24 cellular contexts compared by ENCODE assay signal in the genomic region with DNA sequence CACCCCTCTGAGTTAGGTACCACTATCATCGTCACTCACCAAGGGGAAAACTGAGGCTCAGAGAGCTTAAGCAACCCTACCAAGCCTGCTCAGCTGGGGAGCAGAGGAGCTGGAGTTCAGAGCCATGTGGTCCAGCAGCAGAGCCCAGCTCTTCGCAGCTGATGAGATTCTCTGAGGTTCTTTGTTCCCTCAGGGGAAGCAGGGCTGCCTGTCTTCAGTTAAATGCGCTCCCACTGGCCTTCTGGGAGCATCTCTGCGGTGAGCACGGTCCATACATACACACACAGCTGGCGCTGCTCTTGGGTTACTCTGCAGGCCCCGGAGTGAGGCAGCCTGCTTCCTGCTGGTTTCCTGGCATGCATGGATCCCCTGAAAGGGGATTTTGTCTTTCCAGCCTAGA. TPM values are rescaled to one million over a fixed set of nuclear protein-coding genes. Genes with fewer than 3 reads are reported as not detected.
DNase-seq lines count a peak whose midpoint lies in the region; ATAC-seq and TF ChIP-seq lines count a peak whose summit lies in the region.
"Had no signal": no experiment of that assay in that cellular context is flagged by ENCODE, and none has a peak within 500 bp of the region (broad histone marks: within the 10 kb centered on the region; RNA-seq: fewer than 3 reads in every experiment).

No MANE protein-coding gene starts in this region.

- no peaks in the 10 kb centered on the region for H3K79me1 ChIP-seq in trophoblast cell (ENCODE audit: low read length)

- intact Hi-C loops in left ventricle myocardium superior (cut with micrococcal nuclease): no loop called here
- intact Hi-C loops in left cardiac atrium (cut with DNase I): no loop called here

- H3K4me3 ChIP-seq in astrocyte of the spinal cord (ENCODE audit: low read depth, low read length) (no peak overlapping the region), trophoblast cell (ENCODE audit: low read depth, low read length) (no peak overlapping the region)
- H3K4me3 ChIP-seq: adrenal gland, cardiac muscle cell, esophagus squamous epithelium, heart left ventricle, stomach, uterus had no signal

- H3K27ac ChIP-seq in substantia nigra (ENCODE audit: low read depth, low read length, poor library complexity, severe bottlenecking) (peak overlapping the region; percentile 77), trophoblast cell (ENCODE audit: low read depth, low read length) (no peak overlapping the region)
- H3K27ac ChIP-seq: adrenal gland, cardiac muscle cell, esophagus squamous epithelium, heart left ventricle, stomach, uterus had no signal

- H2BK120ac ChIP-seq in trophoblast cell (ENCODE audit: insufficient read depth, low read length, poor library complexity): no peak overlapping the region

- H3K36me3 Mint-ChIP-seq in activated T-helper 17 cell treated with anti-CD3 and anti-CD28 coated beads, Interleukin-2, amount 50 U/mL, for 72 hours (ENCODE audit: low read depth): no peaks in the 10 kb centered on the region
- H3K36me3 Mint-ChIP-seq: CD8-positive, alpha-beta T cell; immature natural killer cell had no signal

- no peak overlapping the region for H3K4me2 ChIP-seq in trophoblast cell (ENCODE audit: low read length)

- in situ Hi-C loops in astrocyte of the spinal cord (cut with HindIII; ENCODE audit: low sequenced_read_pairs): no loop called here

- H4K91ac ChIP-seq in trophoblast cell (ENCODE audit: low read depth, low read length): no peak overlapping the region

- no peak overlapping the region for H4K12ac ChIP-seq in trophoblast cell (ENCODE audit: low read depth, low read length)

- H3K23ac ChIP-seq in trophoblast cell (ENCODE audit: low read length): no peak overlapping the region

- no peak overlapping the region for H3K9ac ChIP-seq in trophoblast cell (ENCODE audit: low read length)

- no peak overlapping the region for H2BK5ac ChIP-seq in trophoblast cell (ENCODE audit: low read depth, low read length, poor library complexity)

- WGBS in trophoblast cell (ENCODE audit: extremely low coverage, insufficient coverage, insufficient read length): no CpG with 5 or more reads among the region's 7 CpGs

- no peak overlapping the region for H3K18ac ChIP-seq in trophoblast cell (ENCODE audit: low read length)

- no peaks in the 10 kb centered on the region for H3K27me3 Mint-ChIP-seq in activated T-helper 17 cell treated with anti-CD3 and anti-CD28 coated beads, Interleukin-2, amount 50 U/mL, for 72 hours
- H3K27me3 Mint-ChIP-seq: activated CD8-positive, alpha-beta T cell treated with anti-CD3 and anti-CD28 coated beads for 36 hours had no signal

- no peaks in the 10 kb centered on the region for H3K36me3 ChIP-seq in trophoblast cell (ENCODE audit: control insufficient read depth in 1 of 2, insufficient read depth in 2 of 2, low read length in 2 of 2)
- H3K36me3 ChIP-seq: adrenal gland, cardiac muscle cell, esophagus squamous epithelium, heart left ventricle, stomach, uterus had no signal

- H3K27me3 ChIP-seq in trophoblast cell (ENCODE audit: insufficient read depth, low read length): no peaks in the 10 kb centered on the region
- H3K27me3 ChIP-seq: adrenal gland, cardiac muscle cell, esophagus squamous epithelium, heart left ventricle, uterus had no signal

- H2AFZ ChIP-seq in trophoblast cell (ENCODE audit: insufficient read depth, low read length, poor library complexity): no peak overlapping the region

- peaks cover 5% of the 10 kb centered on the region for H3K4me1 Mint-ChIP-seq in activated T-helper 17 cell treated with anti-CD3 and anti-CD28 coated beads, Interleukin-2, amount 50 U/mL, for 72 hours
- H3K4me1 Mint-ChIP-seq: immature natural killer cell had no signal

- no peak overlapping the region for H4K8ac ChIP-seq in trophoblast cell (ENCODE audit: low read depth, low read length)

- H3K4me1 ChIP-seq in trophoblast cell (ENCODE audit: control insufficient read depth in 1 of 2, insufficient read depth in 2 of 2, low read length in 2 of 2): no peaks in the 10 kb centered on the region
- H3K4me1 ChIP-seq: adrenal gland, esophagus squamous epithelium, stomach, uterus had no signal

- no peak overlapping the region for H2AK5ac ChIP-seq in trophoblast cell (ENCODE audit: low read length)

- no peak overlapping the region for H3K4me3 Mint-ChIP-seq in activated T-helper 17 cell treated with anti-CD3 and anti-CD28 coated beads, Interleukin-2, amount 50 U/mL, for 72 hours
- H3K4me3 Mint-ChIP-seq: activated CD8-positive, alpha-beta T cell treated with anti-CD3 and anti-CD28 coated beads for 36 hours; CD8-positive, alpha-beta T cell; immature natural killer cell had no signal

- H3K9me3 Mint-ChIP-seq in activated T-helper 17 cell treated with anti-CD3 and anti-CD28 coated beads, Interleukin-2, amount 50 U/mL, for 72 hours: no peaks in the 10 kb centered on the region
- H3K9me3 Mint-ChIP-seq: activated CD8-positive, alpha-beta T cell treated with anti-CD3 and anti-CD28 coated beads for 36 hours; activated T-helper 2 cell treated with anti-CD3 and anti-CD28 coated beads, Interferon-gamma antibody, Interleukin-2, Interleukin-4, amounts not matched to agents 10 μg/mL and 5 μg/mL and 100 μg/mL, durations not matched to agents 14 hours and 24 hours and 36 hours; CD8-positive, alpha-beta T cell; immature natural killer cell had no signal

- no peak overlapping the region for H3K14ac ChIP-seq in trophoblast cell (ENCODE audit: low read length)

- TF ChIP-seq CTCF in astrocyte of the spinal cord (IDR thresholded peaks at IDR 0.05; ENCODE audit: low read depth, low read length): no peak

- no peak overlapping the region for H2BK12ac ChIP-seq in trophoblast cell (ENCODE audit: low read length)

- H3K9me3 ChIP-seq in trophoblast cell (ENCODE audit: insufficient read depth, low read depth, low read length): peaks cover 2% of the 10 kb centered on the region
- H3K9me3 ChIP-seq: adrenal gland, esophagus squamous epithelium, heart left ventricle, stomach, uterus had no signal

- H3K4ac ChIP-seq in trophoblast cell (ENCODE audit: low read depth, low read length): no peak overlapping the region

- DNase-seq in left ventricle myocardium superior (no peak), left cardiac atrium (no peak), astrocyte of the spinal cord (ENCODE audit: low read depth, low spot score) (peak; percentile 67), lung microvascular endothelial cell (ENCODE audit: low read depth in 2 of 2) (peak; percentile 21 to 27), substantia nigra (lab: John Stamatoyannopoulos, UW) (peak in 15 of 49 donors; percentile 19 to 60 (median 28)), trophoblast cell (no peak)
- DNase-seq: activated CD4-positive, CD25-positive, alpha-beta regulatory T cell; activated CD8-positive, alpha-beta T cell treated with anti-CD3 and anti-CD28 coated beads for 36 hours; CD8-positive, alpha-beta T cell; effector CD8-positive, alpha-beta T cell; esophagus squamous epithelium; immature natural killer cell; Kasumi-1; NCI-H345; Right ventricle myocardium superior; stomach; uterus had no signal

- no peak overlapping the region for H3K27ac Mint-ChIP-seq in activated T-helper 17 cell treated with anti-CD3 and anti-CD28 coated beads, Interleukin-2, amount 50 U/mL, for 72 hours
- H3K27ac Mint-ChIP-seq: activated CD8-positive, alpha-beta T cell treated with anti-CD3 and anti-CD28 coated beads for 36 hours; activated T-helper 2 cell treated with anti-CD3 and anti-CD28 coated beads, Interferon-gamma antibody, Interleukin-2, Interleukin-4, amounts not matched to agents 10 μg/mL and 5 μg/mL and 100 μg/mL, durations not matched to agents 14 hours and 24 hours and 36 hours; CD8-positive, alpha-beta T cell; immature natural killer cell had no signal

- H3K79me2 ChIP-seq in trophoblast cell (ENCODE audit: control insufficient read depth, insufficient read depth, low read length, poor library complexity): no peaks in the 10 kb centered on the region

- ATAC-seq in left ventricle myocardium superior: peak; percentile 48
- ATAC-seq in left cardiac atrium: no peak
- no peak for ATAC-seq in GM21528 (IDR thresholded peaks at IDR 0.05; ENCODE audit: low FRiP score, unreplicated experiment)
- ATAC-seq in activated T-helper 17 cell treated with anti-CD3 and anti-CD28 coated beads, Interleukin-2, amount 50 U/mL, for 72 hours (replicated peaks): no peak
- ATAC-seq: activated CD8-positive, alpha-beta T cell treated with anti-CD3 and anti-CD28 coated beads for 36 hours; CD8-positive, alpha-beta T cell had no signal

RNA-seq across cellular contexts. Expression of a gene that starts 5.2 kb away (rescaled TPM):
- total RNA-seq in left ventricle myocardium superior: 3.1 TPM
- total RNA-seq in left cardiac atrium: under 1 TPM in 1 of 2 donors, not detected in 1; 0.27 TPM
- under 0.01 TPM in 1 of 2 replicates, not detected in the other for total RNA-seq in lung microvascular endothelial cell
- polyA plus RNA-seq in trophoblast cell (2013): 0.12 and 0.19 TPM in 2 replicates
- under 1 TPM; 0.19 to 0.37 TPM for total RNA-seq in activated T-helper 17 cell treated with anti-CD3 and anti-CD28 coated beads, Interleukin-2, amount 50 U/mL, for 72 hours
- total RNA-seq: HT1080 had no signal

RNA-seq across cellular contexts. Expression of a gene that starts 6.4 kb away (rescaled TPM):
- total RNA-seq in left ventricle myocardium superior: not detected
- total RNA-seq in left cardiac atrium: not detected
- not detected in 2 replicates for total RNA-seq in lung microvascular endothelial cell
- 0.08 and 0.18 TPM in 2 replicates for polyA plus RNA-seq in trophoblast cell (2013)
- under 1 TPM in 1 of 2 donors, not detected in 1; 0.16 TPM for total RNA-seq in activated T-helper 17 cell treated with anti-CD3 and anti-CD28 coated beads, Interleukin-2, amount 50 U/mL, for 72 hours
- total RNA-seq: activated CD8-positive, alpha-beta T cell treated with anti-CD3 and anti-CD28 coated beads for 36 hours; activated T-helper 2 cell treated with anti-CD3 and anti-CD28 coated beads, Interferon-gamma antibody, Interleukin-2, Interleukin-4, amounts not matched to agents 10 μg/mL and 5 μg/mL and 100 μg/mL, durations not matched to agents 14 hours and 24 hours and 36 hours; cardiac muscle cell; CD8-positive, alpha-beta T cell; esophagus squamous epithelium; Right ventricle myocardium superior; uterus had no signal
- polyA plus RNA-seq: immature natural killer cell had no signal

RNA-seq across cellular contexts. Expression of a gene that starts 19.0 kb away (rescaled TPM):
- 9.7 TPM for total RNA-seq in left ventricle myocardium superior
- 10 to 100 TPM in 1 of 2 donors, 1 to 10 TPM in 1; 8.7 to 19.2 TPM for total RNA-seq in left cardiac atrium
- 10.1 and 11.6 TPM in 2 replicates for total RNA-seq in lung microvascular endothelial cell
- 35.1 and 37.2 TPM in 2 replicates for polyA plus RNA-seq in trophoblast cell (2013)
- total RNA-seq in activated T-helper 17 cell treated with anti-CD3 and anti-CD28 coated beads, Interleukin-2, amount 50 U/mL, for 72 hours: 10 to 100 TPM; 25.9 to 85.7 TPM

RNA-seq across cellular contexts. Expression of a gene that starts 45.4 kb away (rescaled TPM):
- 41.5 TPM for total RNA-seq in left ventricle myocardium superior
- 10 to 100 TPM; 40.3 to 42.3 TPM for total RNA-seq in left cardiac atrium
- 44.6 and 47.1 TPM in 2 replicates for total RNA-seq in lung microvascular endothelial cell
- 53.1 and 54.3 TPM in 2 replicates for polyA plus RNA-seq in trophoblast cell (2013)
- 100 to 1,000 TPM in 1 of 2 donors, 10 to 100 TPM in 1; 80.2 to 165 TPM for total RNA-seq in activated T-helper 17 cell treated with anti-CD3 and anti-CD28 coated beads, Interleukin-2, amount 50 U/mL, for 72 hours

RNA-seq across cellular contexts. Expression of a gene that starts 53.0 kb away (rescaled TPM):
- total RNA-seq in left ventricle myocardium superior: 97.0 TPM
- total RNA-seq in left cardiac atrium: 100 to 1,000 TPM in 1 of 2 donors, 10 to 100 TPM in 1; 98.1 to 109 TPM
- 68.6 and 70.2 TPM in 2 replicates for total RNA-seq in lung microvascular endothelial cell
- polyA plus RNA-seq in trophoblast cell (2013): 82.6 and 93.9 TPM in 2 replicates
- 10 to 100 TPM; 42.8 to 99.7 TPM for total RNA-seq in activated T-helper 17 cell treated with anti-CD3 and anti-CD28 coated beads, Interleukin-2, amount 50 U/mL, for 72 hours

Comparison
In these comparisons a context has a peak if more than half of its experiments do, and no peak if none do; other contexts are left out.
1. DNase-seq: peak in astrocyte of the spinal cord (single experiment) and lung microvascular endothelial cell (2 of 2); none in left ventricle myocardium superior (single experiment), left cardiac atrium (single experiment) and trophoblast cell (0 of 2).